20 cellular contexts compared by ENCODE assay signal in genomic region chr2:1847846-1848598, GRCh38.
"Had no signal": no experiment of that assay in that cellular context is flagged by ENCODE, and none has a peak within 500 bp of the region (broad histone marks: within the 10 kb centered on the region; RNA-seq: fewer than 3 reads in every experiment).

No MANE protein-coding gene starts in this region.

- H3K9me3 ChIP-seq: ascending aorta, gastroesophageal sphincter, left ventricle myocardium inferior, vagina had no signal

- DNase-seq: activated CD4-positive, alpha-beta T cell treated with anti-CD3 and anti-CD28 coated beads for 36 hours; activated CD4-positive, CD25-positive, alpha-beta regulatory T cell; activated CD8-positive, alpha-beta memory T cell treated with anti-CD3 and anti-CD28 coated beads, Interleukin-2, amount 10 ng/mL, durations not matched to agents 7 days and 5 days; activated CD8-positive, alpha-beta T cell treated with anti-CD3 and anti-CD28 coated beads, Interleukin-2, amount 10 ng/mL, durations not matched to agents 7 days and 5 days; activated naive CD4-positive, alpha-beta T cell treated with Interleukin-2 at 50 U/mL for 16 hours; activated T-cell treated with anti-CD3 and anti-CD28 coated beads, Interleukin-2, amount 50 U/mL, for 72 hours; hippocampal formation; left ventricle myocardium inferior; mesendoderm; natural killer cell; stimulated activated CD4-positive, alpha-beta T cell treated with anti-CD3 and anti-CD28 coated beads, Interleukin-12 subunit alpha, Interleukin-12 subunit beta, amount 100 ng/mL, for 4 hours; stimulated activated CD4-positive, alpha-beta T cell treated with anti-CD3 and anti-CD28 coated beads, Interleukin-4, amount 100 ng/mL, for 1 hour; T-helper 1 cell had no signal

- H3K4me3 ChIP-seq: ascending aorta, cardiac muscle cell, gastroesophageal sphincter, left ventricle myocardium inferior, lung, skin epidermis, vagina had no signal

- H3K27me3 ChIP-seq: ascending aorta, vagina had no signal

- FAIRE-seq: endothelial cell of umbilical vein had no signal

- H3K27ac ChIP-seq: ascending aorta, cardiac muscle cell, gastroesophageal sphincter, left ventricle myocardium inferior, skin epidermis, vagina had no signal

- H3K4me1 ChIP-seq: ascending aorta, gastroesophageal sphincter, left ventricle myocardium inferior, vagina had no signal

- H3K36me3 ChIP-seq: ascending aorta, cardiac muscle cell, gastroesophageal sphincter, left ventricle myocardium inferior, vagina had no signal
